16 cellular contexts compared by ENCODE assay signal in the genomic region with DNA sequence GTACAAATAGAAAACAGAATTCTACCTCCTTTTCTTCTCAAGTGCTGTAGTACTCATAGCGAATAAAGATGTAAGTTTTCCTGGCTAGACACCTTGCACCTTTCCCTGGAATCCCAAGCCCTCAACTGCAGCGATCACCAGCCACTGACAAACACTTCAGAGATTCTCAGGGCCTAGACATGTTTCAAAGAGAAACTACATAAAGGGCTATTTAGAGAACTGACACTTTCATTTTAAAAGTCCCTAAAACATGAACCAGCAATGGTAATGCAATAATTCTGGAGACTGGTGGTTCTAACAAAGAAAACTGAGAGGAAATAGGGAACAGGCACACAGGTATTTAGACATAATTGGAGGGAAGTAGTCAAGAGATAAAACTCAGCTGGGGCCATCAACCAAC. TPM values are rescaled to one million over a fixed set of nuclear protein-coding genes. Genes with fewer than 3 reads are reported as not detected.
DNase-seq lines count a peak whose midpoint lies in the region; ATAC-seq lines count a peak whose summit lies in the region.
"Had no signal": no experiment of that assay in that cellular context is flagged by ENCODE, and none has a peak within 500 bp of the region (broad histone marks: within the 10 kb centered on the region; RNA-seq: fewer than 3 reads in every experiment).

No MANE protein-coding gene starts in this region.

- no peak overlapping the region for H3K4me3 Mint-ChIP-seq in activated CD4-positive, alpha-beta T cell treated with anti-CD3 and anti-CD28 coated beads, Interleukin-2, amount 10 ng/mL, durations not matched to agents 7 days and 5 days
- H3K4me3 Mint-ChIP-seq: CD4-positive, alpha-beta memory T cell; HFFc6; IgD-negative memory B cell had no signal

- H3K27ac Mint-ChIP-seq in activated CD4-positive, alpha-beta T cell treated with anti-CD3 and anti-CD28 coated beads, Interleukin-2, amount 10 ng/mL, durations not matched to agents 7 days and 5 days, result no peak overlapping the region
- H3K27ac Mint-ChIP-seq: CD4-positive, alpha-beta memory T cell; HFFc6; IgD-negative memory B cell had no signal

- no peaks in the 10 kb centered on the region for H3K9me3 Mint-ChIP-seq in activated CD4-positive, alpha-beta T cell treated with anti-CD3 and anti-CD28 coated beads, Interleukin-2, amount 10 ng/mL, durations not matched to agents 7 days and 5 days
- H3K9me3 Mint-ChIP-seq: HFFc6 had no signal

- peaks cover 34% of the 10 kb centered on the region for H3K36me3 Mint-ChIP-seq in activated CD4-positive, alpha-beta T cell treated with anti-CD3 and anti-CD28 coated beads, Interleukin-2, amount 10 ng/mL, durations not matched to agents 7 days and 5 days (ENCODE audit: low read depth)
- H3K36me3 Mint-ChIP-seq: CD4-positive, alpha-beta memory T cell had no signal

- peak; percentile 46 for ATAC-seq in GM18502 (IDR thresholded peaks at IDR 0.05; ENCODE audit: poor library complexity, unreplicated experiment)
- peak; percentile 57 for ATAC-seq in GM19324 (IDR thresholded peaks at IDR 0.05; ENCODE audit: low FRiP score, unreplicated experiment)
- peak; percentile 54 for ATAC-seq in HG02852 (IDR thresholded peaks at IDR 0.05; ENCODE audit: unreplicated experiment)
- ATAC-seq: A549 had no signal

- POLR2A ChIA-PET in activated CD4-positive, alpha-beta T cell treated with anti-CD3 and anti-CD28 coated beads, Interleukin-2, amount 10 ng/mL, durations not matched to agents 7 days and 5 days (lab: Charles Lee), result no interaction called here

- H3K27me3 Mint-ChIP-seq in activated CD4-positive, alpha-beta T cell treated with anti-CD3 and anti-CD28 coated beads, Interleukin-2, amount 10 ng/mL, durations not matched to agents 7 days and 5 days, result no peaks in the 10 kb centered on the region
- H3K27me3 Mint-ChIP-seq: CD4-positive, alpha-beta memory T cell had no signal

- CTCF ChIA-PET in activated CD4-positive, alpha-beta T cell treated with anti-CD3 and anti-CD28 coated beads, Interleukin-2, amount 10 ng/mL, durations not matched to agents 7 days and 5 days (lab: Charles Lee), result no interaction called here

- H3K4me1 Mint-ChIP-seq in activated CD4-positive, alpha-beta T cell treated with anti-CD3 and anti-CD28 coated beads, Interleukin-2, amount 10 ng/mL, durations not matched to agents 7 days and 5 days, result no peaks in the 10 kb centered on the region
- H3K4me1 Mint-ChIP-seq: CD4-positive, alpha-beta memory T cell; IgD-negative memory B cell had no signal

- intact Hi-C loops in cardiac septum (cut with DNase I), result no loop called here

- DNase-seq in T-helper 1 cell, result no peak
- no peak for DNase-seq in cardiac septum (ENCODE audit: low spot score)
- no peak for DNase-seq in activated CD4-positive, alpha-beta T cell treated with anti-CD3 and anti-CD28 coated beads, Interleukin-2, amount 10 ng/mL, durations not matched to agents 7 days and 5 days
- DNase-seq in DMS53 treated with DMSO at 0.1 percent for 48 hours (lab: John Stamatoyannopoulos, UW; ENCODE audit: unreplicated experiment), result no peak
- DNase-seq: BE2C; CD4-positive, alpha-beta memory T cell; DMS79 treated with DMSO at 0.1 percent for 48 hours; EL; HCEC 1CT; HFFc6; KG1 had no signal

RNA-seq across cellular contexts. Expression of a gene that starts 35.7 kb away (rescaled TPM):
- total RNA-seq in cardiac septum, result 0.46 TPM
- total RNA-seq in activated CD4-positive, alpha-beta T cell treated with anti-CD3 and anti-CD28 coated beads, Interleukin-2, amount 10 ng/mL, durations not matched to agents 7 days and 5 days, result 10 to 100 TPM; 10.9 to 14.7 TPM

RNA-seq across cellular contexts. Expression of a gene that starts 36.1 kb away (rescaled TPM):
- total RNA-seq in cardiac septum, result 5.5 TPM
- total RNA-seq in activated CD4-positive, alpha-beta T cell treated with anti-CD3 and anti-CD28 coated beads, Interleukin-2, amount 10 ng/mL, durations not matched to agents 7 days and 5 days, result 10 to 100 TPM; 14.6 to 16.5 TPM
